In genomic region chr2:15619938-15620337, GRCh38 we compare ENCODE assay signal across 34 cellular contexts.
"Had no signal": no experiment of that assay in that cellular context is flagged by ENCODE, and none has a peak within 500 bp of the region (broad histone marks: within the 10 kb centered on the region; RNA-seq: fewer than 3 reads in every experiment).

No MANE protein-coding gene starts in this region.

- H3K4me3 Mint-ChIP-seq: activated naive CD4-positive, alpha-beta T cell treated with anti-CD3 and anti-CD28 coated beads for 36 hours; activated naive CD4-positive, alpha-beta T cell treated with anti-CD3 and anti-CD28 coated beads, Interleukin-2, amount 10 ng/mL, durations not matched to agents 7 days and 5 days; activated naive CD4-positive, alpha-beta T cell treated with anti-CD3 and anti-CD28 coated beads, Interleukin-2, amount 50 U/mL, for 24 hours; activated naive CD8-positive, alpha-beta T cell; activated naive CD8-positive, alpha-beta T cell treated with anti-CD3 and anti-CD28 coated beads for 36 hours; activated naive CD8-positive, alpha-beta T cell treated with anti-CD3 and anti-CD28 coated beads, Interleukin-2, amount 10 ng/mL, durations not matched to agents 7 days and 5 days; activated naive CD8-positive, alpha-beta T cell treated with anti-CD3 and anti-CD28 coated beads, Interleukin-2, amount 50 U/mL, for 24 hours; activated T-cell treated with anti-CD3 and anti-CD28 coated beads, Interleukin-2, amount 50 U/mL, for 24 hours; activated T-cell treated with anti-CD3 and anti-CD28 coated beads, Interleukin-2, amount 50 U/mL, for 4 hours; activated T-cell treated with anti-CD3 and anti-CD28 coated beads, Interleukin-2, amount 50 U/mL, for 72 hours; activated T-helper 1 cell treated with anti-CD3 and anti-CD28 coated beads, Interleukin-12 subunit alpha, Interleukin-12 subunit beta, Interleukin-2, Interleukin-4 antibody, amounts not matched to agents 30 ng/mL and 10 ng/mL and 1 ng/mL, durations not matched to agents 14 hours and 24 hours and 36 hours; activated T-helper 17 cell treated with anti-CD3 and anti-CD28 coated beads, Interleukin-2, amount 50 U/mL, for 72 hours; brain; central memory CD8-positive, alpha-beta T cell had no signal

- DNase-seq: activated effector memory CD4-positive, alpha-beta T cell treated with anti-CD3 and anti-CD28 coated beads, Interleukin-2, amount 50 U/mL, for 16 hours; activated effector memory CD4-positive, alpha-beta T cell treated with Interleukin-2 at 50 U/mL for 16 hours; activated gamma-delta T cell; activated gamma-delta T cell treated with Interleukin-2 at 50 U/mL for 16 hours; activated naive CD4-positive, alpha-beta T cell; activated naive CD4-positive, alpha-beta T cell treated with anti-CD3 and anti-CD28 coated beads for 36 hours; activated naive CD4-positive, alpha-beta T cell treated with anti-CD3 and anti-CD28 coated beads, Interleukin-2, amount 10 ng/mL, durations not matched to agents 7 days and 5 days; activated naive CD4-positive, alpha-beta T cell treated with anti-CD3 and anti-CD28 coated beads, Interleukin-2, amount 50 U/mL, for 16 hours; activated naive CD4-positive, alpha-beta T cell treated with Interleukin-2 at 50 U/mL for 16 hours; activated naive CD8-positive, alpha-beta T cell treated with anti-CD3 and anti-CD28 coated beads for 36 hours; activated naive CD8-positive, alpha-beta T cell treated with anti-CD3 and anti-CD28 coated beads, Interleukin-2, amount 10 ng/mL, durations not matched to agents 7 days and 5 days; activated naive CD8-positive, alpha-beta T cell treated with anti-CD3 and anti-CD28 coated beads, Interleukin-2, amount 50 U/mL, for 24 hours; activated T-cell treated with anti-CD3 and anti-CD28 coated beads, Interleukin-2, amount 50 U/mL, for 1 hour; activated T-cell treated with anti-CD3 and anti-CD28 coated beads, Interleukin-2, amount 50 U/mL, for 24 hours; activated T-cell treated with anti-CD3 and anti-CD28 coated beads, Interleukin-2, amount 50 U/mL, for 4 hours; activated T-cell treated with anti-CD3 and anti-CD28 coated beads, Interleukin-2, amount 50 U/mL, for 48 hours; activated T-cell treated with anti-CD3 and anti-CD28 coated beads, Interleukin-2, amount 50 U/mL, for 72 hours; adrenal gland; amniotic stem cell; amygdala; anterior cingulate cortex; aorta; body of pancreas; brain microvascular endothelial cell; caudate nucleus; central memory CD4-positive, alpha-beta T cell; cerebellar nuclear complex had no signal

- H3K27me3 Mint-ChIP-seq: activated naive CD4-positive, alpha-beta T cell treated with anti-CD3 and anti-CD28 coated beads, Interleukin-2, amount 10 ng/mL, durations not matched to agents 7 days and 5 days; activated naive CD4-positive, alpha-beta T cell treated with anti-CD3 and anti-CD28 coated beads, Interleukin-2, amount 50 U/mL, for 24 hours; activated naive CD8-positive, alpha-beta T cell; activated naive CD8-positive, alpha-beta T cell treated with anti-CD3 and anti-CD28 coated beads for 36 hours; activated naive CD8-positive, alpha-beta T cell treated with anti-CD3 and anti-CD28 coated beads, Interleukin-2, amount 10 ng/mL, durations not matched to agents 7 days and 5 days; activated naive CD8-positive, alpha-beta T cell treated with anti-CD3 and anti-CD28 coated beads, Interleukin-2, amount 50 U/mL, for 24 hours; activated T-cell treated with anti-CD3 and anti-CD28 coated beads, Interleukin-2, amount 50 U/mL, for 24 hours; activated T-helper 17 cell treated with anti-CD3 and anti-CD28 coated beads, Interleukin-2, amount 50 U/mL, for 72 hours; brain; central memory CD8-positive, alpha-beta T cell had no signal

- H3K4me1 Mint-ChIP-seq: activated naive CD4-positive, alpha-beta T cell treated with anti-CD3 and anti-CD28 coated beads, Interleukin-2, amount 50 U/mL, for 24 hours; activated naive CD8-positive, alpha-beta T cell treated with anti-CD3 and anti-CD28 coated beads for 36 hours; activated naive CD8-positive, alpha-beta T cell treated with anti-CD3 and anti-CD28 coated beads, Interleukin-2, amount 50 U/mL, for 24 hours; activated T-helper 17 cell treated with anti-CD3 and anti-CD28 coated beads, Interleukin-2, amount 50 U/mL, for 72 hours; brain; central memory CD8-positive, alpha-beta T cell had no signal

- H3K9me3 Mint-ChIP-seq: activated naive CD4-positive, alpha-beta T cell treated with anti-CD3 and anti-CD28 coated beads, Interleukin-2, amount 50 U/mL, for 24 hours; activated naive CD8-positive, alpha-beta T cell treated with anti-CD3 and anti-CD28 coated beads, Interleukin-2, amount 10 ng/mL, durations not matched to agents 7 days and 5 days; activated T-cell treated with anti-CD3 and anti-CD28 coated beads, Interleukin-2, amount 50 U/mL, for 24 hours; activated T-helper 17 cell treated with anti-CD3 and anti-CD28 coated beads, Interleukin-2, amount 50 U/mL, for 72 hours; central memory CD8-positive, alpha-beta T cell had no signal

- H3K27ac Mint-ChIP-seq: activated naive CD4-positive, alpha-beta T cell treated with anti-CD3 and anti-CD28 coated beads for 36 hours; activated naive CD4-positive, alpha-beta T cell treated with anti-CD3 and anti-CD28 coated beads, Interleukin-2, amount 10 ng/mL, durations not matched to agents 7 days and 5 days; activated naive CD4-positive, alpha-beta T cell treated with anti-CD3 and anti-CD28 coated beads, Interleukin-2, amount 50 U/mL, for 24 hours; activated naive CD8-positive, alpha-beta T cell; activated naive CD8-positive, alpha-beta T cell treated with anti-CD3 and anti-CD28 coated beads for 36 hours; activated naive CD8-positive, alpha-beta T cell treated with anti-CD3 and anti-CD28 coated beads, Interleukin-2, amount 10 ng/mL, durations not matched to agents 7 days and 5 days; activated naive CD8-positive, alpha-beta T cell treated with anti-CD3 and anti-CD28 coated beads, Interleukin-2, amount 50 U/mL, for 24 hours; activated T-cell treated with anti-CD3 and anti-CD28 coated beads, Interleukin-2, amount 50 U/mL, for 24 hours; activated T-cell treated with anti-CD3 and anti-CD28 coated beads, Interleukin-2, amount 50 U/mL, for 72 hours; activated T-helper 1 cell treated with anti-CD3 and anti-CD28 coated beads, Interleukin-12 subunit alpha, Interleukin-12 subunit beta, Interleukin-2, Interleukin-4 antibody, amounts not matched to agents 30 ng/mL and 10 ng/mL and 1 ng/mL, durations not matched to agents 14 hours and 24 hours and 36 hours; activated T-helper 17 cell treated with anti-CD3 and anti-CD28 coated beads, Interleukin-2, amount 50 U/mL, for 72 hours; activated T-helper 2 cell treated with anti-CD3 and anti-CD28 coated beads, Interferon-gamma antibody, Interleukin-2, Interleukin-4, amounts not matched to agents 10 μg/mL and 5 μg/mL and 100 μg/mL, durations not matched to agents 14 hours and 24 hours and 36 hours; brain had no signal
